Comparison of ENCODE assay signal across 15 cellular contexts in genomic region chr6:63807056-63807455, GRCh38.
DNase-seq lines count a peak whose midpoint lies in the region; ATAC-seq, FAIRE-seq and TF ChIP-seq lines count a peak whose summit lies in the region.
"Had no signal": no experiment of that assay in that cellular context is flagged by ENCODE, and none has a peak within 500 bp of the region (broad histone marks: within the 10 kb centered on the region; RNA-seq: fewer than 3 reads in every experiment).

No MANE protein-coding gene starts in this region.

- H3K9me3 ChIP-seq in PC-3 (ENCODE audit: low read length) = no peaks in the 10 kb centered on the region
- no peaks in the 10 kb centered on the region for H3K9me3 ChIP-seq in pancreas

- BruUV-seq in Calu3 (replicated peaks; lab: Mats Ljungman, UMichigan) = no TSS peak
- no TSS peak for BruUV-seq in PC-3 (replicated peaks; lab: Mats Ljungman, UMichigan)

- no peaks in the 10 kb centered on the region for H3K9me3 Mint-ChIP-seq in Calu3 (ENCODE audit: low read depth, unreplicated experiment)
- H3K9me3 Mint-ChIP-seq: activated B cell treated with CpG ODN at 0.5 μM for 24 hours; dendritic cell treated with granulocyte-macrophage colony-stimulating factor and Interleukin-4, amounts not matched to agents 40 ng/mL and 50 ng/mL, for 4 days had no signal

- H3K27ac ChIP-seq in PC-3 (ENCODE audit: low read length) (peak overlapping the region; percentile 100), pancreas (peak overlapping the region in 3 of 4 donors; percentile 29 to 83 (median 79))

- peak overlapping the region; percentile 94 for H3K9ac ChIP-seq in PC-3 (ENCODE audit: low read length)

- intact Hi-C loops in Calu3 (cut with micrococcal nuclease; ENCODE audit: unreplicated experiment) (no loop called here), PC-3 (cut with micrococcal nuclease) (loop anchor here (5.0 kb wide), 1 partner anchor 485 kb away; no protein-coding TSS in a partner anchor), pancreas (cut with DNase I) (no loop called here)

- H3K36me3 ChIP-seq in PC-3 (ENCODE audit: low read depth, low read length) (no peaks in the 10 kb centered on the region; the same call in 1 of the 2 replicates), pancreas (no peaks in the 10 kb centered on the region)

- peak overlapping the region; percentile 25 for H3K27ac Mint-ChIP-seq in Calu3 (ENCODE audit: unreplicated experiment)
- H3K27ac Mint-ChIP-seq: activated B cell treated with CpG ODN at 0.5 μM for 24 hours; dendritic cell treated with granulocyte-macrophage colony-stimulating factor and Interleukin-4, amounts not matched to agents 40 ng/mL and 50 ng/mL, for 4 days had no signal

- no peak for ATAC-seq in PC-3
- ATAC-seq in pancreas = no peak
- no peak for ATAC-seq in HG02763 (IDR thresholded peaks at IDR 0.05; ENCODE audit: unreplicated experiment)
- no peak for ATAC-seq in stimulated activated naive CD8-positive, alpha-beta T cell treated with anti-CD3 and anti-CD28 coated beads, Interleukin-15, Interleukin-2, amounts not matched to agents 100 U/mL and 50 U/mL, for 24 hours

- TF ChIP-seq CTCF in Calu3 (IDR thresholded peaks at IDR 0.05; ENCODE audit: unreplicated experiment) (no peak), PC-3 (conservative IDR thresholded peaks at IDR 0.05; ENCODE audit: low read depth, low read length) (no peak), epithelial cell of proximal tubule (conservative IDR thresholded peaks at IDR 0.05; ENCODE audit: low read depth, low read length) (no peak), pancreas (IDR thresholded peaks at IDR 0.05) (no peak)

- H3K4me3 ChIP-seq in PC-3 (ENCODE audit: low read length) (peak overlapping the region; percentile 59), epithelial cell of proximal tubule (ENCODE audit: low read depth, low read length) (peak overlapping the region; percentile 25), pancreas (no peak overlapping the region)

- POLR2A ChIA-PET in PC-3 (lab: Charles Lee; ENCODE audit: unreplicated experiment) = interaction anchor here (1.0 kb wide), 1 partner anchor 55 kb away, joined by 3 read pairs; no protein-coding TSS in a partner anchor

- no peak for FAIRE-seq in pancreas (lab: Jason Lieb, UNC)

- peaks cover 31% of the 10 kb centered on the region for H3K4me1 Mint-ChIP-seq in Calu3 (ENCODE audit: low read depth, unreplicated experiment)
- H3K4me1 Mint-ChIP-seq: activated B cell treated with CpG ODN at 0.5 μM for 24 hours had no signal

- H3F3A ChIP-seq in PC-3 (ENCODE audit: low read length, unreplicated experiment) = peaks cover 9% of the 10 kb centered on the region

- no peaks in the 10 kb centered on the region for H3K36me3 Mint-ChIP-seq in Calu3 (ENCODE audit: insufficient read depth, unreplicated experiment)

- no peak overlapping the region for H3K4me3 Mint-ChIP-seq in Calu3 (ENCODE audit: low read depth, unreplicated experiment)
- H3K4me3 Mint-ChIP-seq: activated B cell treated with CpG ODN at 0.5 μM for 24 hours; dendritic cell treated with granulocyte-macrophage colony-stimulating factor and Interleukin-4, amounts not matched to agents 40 ng/mL and 50 ng/mL, for 4 days had no signal

- WGBS in pancreas, 2 donors = 84 to 88% methylated on average over 2 of the region's 2 CpGs

- H3K27me3 ChIP-seq in PC-3 (ENCODE audit: low read length) (no peaks in the 10 kb centered on the region), pancreas (no peaks in the 10 kb centered on the region)

- H3K4me2 ChIP-seq in PC-3 (ENCODE audit: low read length) = peak overlapping the region; percentile 77

- no peaks in the 10 kb centered on the region for H4K20me1 ChIP-seq in PC-3 (ENCODE audit: low read length)

- H3K27me3 Mint-ChIP-seq in Calu3 (ENCODE audit: unreplicated experiment) = no peaks in the 10 kb centered on the region
- H3K27me3 Mint-ChIP-seq: dendritic cell treated with granulocyte-macrophage colony-stimulating factor and Interleukin-4, amounts not matched to agents 40 ng/mL and 50 ng/mL, for 4 days had no signal

- CTCF ChIA-PET in Calu3 (lab: Charles Lee) (interaction anchor here (0.9 to 1.9 kb wide), 3 partner anchors 9 to 455 kb away, joined by 3 to 5 read pairs (median 3); no protein-coding TSS in a partner anchor), PC-3 (lab: Charles Lee) (no interaction called here)

- H2AFZ ChIP-seq in PC-3 (ENCODE audit: low read length) = no peak overlapping the region

- H3K4me1 ChIP-seq in PC-3 (ENCODE audit: insufficient read depth, low read length) (peaks cover 51% of the 10 kb centered on the region), pancreas (peaks cover 17 to 34% (median 31%) of the 10 kb centered on the region in 3 donors)

- DNase-seq in Calu3 (no peak), PC-3 (no peak), epithelial cell of proximal tubule (ENCODE audit: low read depth) (no peak), pancreas (no peak), iPS-NIHi7 (ENCODE audit: extremely low spot score) (no peak), DMS 273 (lab: John Stamatoyannopoulos, UW; ENCODE audit: unreplicated experiment) (no peak)
- DNase-seq in stimulated activated naive CD8-positive, alpha-beta T cell treated with anti-CD3 and anti-CD28 coated beads, Interleukin-15, Interleukin-2, amounts not matched to agents 100 U/mL and 50 U/mL, for 24 hours = no peak
- DNase-seq: activated B cell treated with CpG ODN at 0.5 μM for 24 hours, activated T-cell treated with anti-CD3 and anti-CD28 coated beads for 4 hours, EL, left ventricle myocardium superior, NCI-H1436 treated with DMSO at 0.1 percent for 48 hours, NCI-H82 had no signal

- no peaks in the 10 kb centered on the region for H3K79me2 ChIP-seq in PC-3 (ENCODE audit: low read length)

- H3K9me2 ChIP-seq in PC-3 (replicated peaks; ENCODE audit: low read length) = no peaks in the 10 kb centered on the region

Comparison
In these comparisons a context has a peak if more than half of its experiments do, and no peak if none do; other contexts are left out.
1. H3K4me3 ChIP-seq: peak in PC-3 (single experiment) and epithelial cell of proximal tubule (single experiment); none in pancreas (0 of 4).